In the genomic region with DNA sequence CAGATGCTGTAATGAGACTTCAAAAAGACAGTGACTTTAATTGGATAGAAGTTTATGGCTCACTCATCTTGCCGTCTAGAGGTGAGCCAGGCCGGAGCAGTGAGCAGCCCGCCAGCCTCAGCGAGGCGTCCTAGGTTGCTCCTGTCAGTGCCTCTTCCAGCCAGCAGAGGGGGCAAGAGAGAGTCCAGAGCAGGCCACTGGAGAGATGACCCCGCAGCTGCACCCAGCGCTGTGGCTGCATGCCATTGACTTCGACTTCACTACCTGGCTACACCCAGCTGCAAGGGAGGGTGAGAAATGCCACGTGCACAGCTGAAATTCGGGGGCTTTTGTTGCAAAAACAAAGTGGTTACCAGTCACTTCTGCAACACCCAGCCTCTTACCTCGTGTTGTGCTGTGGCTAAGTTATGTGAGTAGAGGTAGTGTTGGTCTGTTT, we compare ENCODE assay signal across 8 cellular contexts. TPM values are rescaled to one million over a fixed set of nuclear protein-coding genes. Genes with fewer than 3 reads are reported as not detected.
A peak's percentile ranks its signal among the peaks of the same experiment; 100 is the strongest.
DNase-seq lines count a peak whose midpoint lies in the region; ATAC-seq and TF ChIP-seq lines count a peak whose summit lies in the region.

No MANE protein-coding gene starts in this region.

- ATAC-seq in HG03571 (IDR thresholded peaks at IDR 0.05; ENCODE audit: unreplicated experiment) (peak; percentile 96), esophagus mucosa (peak; percentile 97), natural killer cell (peak; percentile 95 to 100 (median 98))
- ATAC-seq in stimulated activated memory B cell treated with anti-CD40 and anti-IgM and Interleukin-4, amounts not matched to agents 10 μg/mL and 1 μg/mL and 100 μg/mL, for 72 hours: peak; percentile 96

- peak; percentile 48 for DNase-seq in DMS153 (lab: John Stamatoyannopoulos, UW)
- peak; percentile 84 for DNase-seq in GM20000 (ENCODE audit: low spot score)
- peak; percentile 35 for DNase-seq in NOMO-1 treated with dmso at 0.1 percent for 144 hours (lab: John Stamatoyannopoulos, UW; ENCODE audit: unreplicated experiment)
- peak; percentile 85 for DNase-seq in activated CD8-positive, alpha-beta memory T cell treated with anti-CD3 and anti-CD28 coated beads, Interleukin-2, amount 50 U/mL, for 48 hours
- peak; percentile 66 for DNase-seq in natural killer cell

- H3K36me3 Mint-ChIP-seq in natural killer cell: peaks cover 6% of the 10 kb centered on the region
- peaks cover 39% of the 10 kb centered on the region for H3K36me3 Mint-ChIP-seq in stimulated activated memory B cell treated with anti-CD40 and anti-IgM and Interleukin-4, amounts not matched to agents 10 μg/mL and 1 μg/mL and 100 μg/mL, for 72 hours

- intact Hi-C loops in natural killer cell (cut with micrococcal nuclease): loop anchor here (1.0 to 2.0 kb wide), 3 partner anchors 43 to 391 kb away; partner anchors contain the start of gene WDR86

- TF ChIP-seq CTCF in GM20000 (IDR thresholded peaks at IDR 0.05; ENCODE audit: extremely low read depth, missing control alignments): peak; percentile 81
- peak; percentile 93 for TF ChIP-seq CTCF in natural killer cell (IDR thresholded peaks at IDR 0.05)

- no peak overlapping the region for H3K27ac Mint-ChIP-seq in natural killer cell
- H3K27ac Mint-ChIP-seq in stimulated activated memory B cell treated with anti-CD40 and anti-IgM and Interleukin-4, amounts not matched to agents 10 μg/mL and 1 μg/mL and 100 μg/mL, for 72 hours: no peak overlapping the region

- H3K4me1 Mint-ChIP-seq in natural killer cell: peaks cover 8 to 17% of the 10 kb centered on the region in 2 donors
- peaks cover 11% of the 10 kb centered on the region for H3K4me1 Mint-ChIP-seq in stimulated activated memory B cell treated with anti-CD40 and anti-IgM and Interleukin-4, amounts not matched to agents 10 μg/mL and 1 μg/mL and 100 μg/mL, for 72 hours

- no peaks in the 10 kb centered on the region for H3K9me3 Mint-ChIP-seq in natural killer cell
- no peaks in the 10 kb centered on the region for H3K9me3 Mint-ChIP-seq in stimulated activated memory B cell treated with anti-CD40 and anti-IgM and Interleukin-4, amounts not matched to agents 10 μg/mL and 1 μg/mL and 100 μg/mL, for 72 hours

- H3K4me3 Mint-ChIP-seq in natural killer cell: no peak overlapping the region
- no peak overlapping the region for H3K4me3 Mint-ChIP-seq in stimulated activated memory B cell treated with anti-CD40 and anti-IgM and Interleukin-4, amounts not matched to agents 10 μg/mL and 1 μg/mL and 100 μg/mL, for 72 hours

- no peaks in the 10 kb centered on the region for H3K27me3 Mint-ChIP-seq in natural killer cell (ENCODE audit: low read depth in 2 of 2)
- H3K27me3 Mint-ChIP-seq in stimulated activated memory B cell treated with anti-CD40 and anti-IgM and Interleukin-4, amounts not matched to agents 10 μg/mL and 1 μg/mL and 100 μg/mL, for 72 hours: no peaks in the 10 kb centered on the region

RNA-seq across cellular contexts. Expression of gene NUB1, which starts 26.5 kb away (rescaled TPM):
- 19.8 TPM for total RNA-seq in esophagus mucosa
- total RNA-seq in natural killer cell: 100 to 1,000 TPM; 110 to 113 (median 111) TPM

RNA-seq across cellular contexts. Expression of gene WDR86, which starts 41.7 kb away (rescaled TPM):
- total RNA-seq in esophagus mucosa (0.48 TPM), natural killer cell (1 to 10 TPM; 1.6 to 4.6 (median 2.1) TPM)

Comparison
In these comparisons a context has a peak if more than half of its experiments do, and no peak if none do; other contexts are left out.
1. Peak in every context shown above with its lines: DNase-seq and ATAC-seq.
2. DNase-seq: peak in every context shown above with its lines; median percentile 85 in activated CD8-positive, alpha-beta memory T cell treated with anti-CD3 and anti-CD28 coated beads, Interleukin-2, amount 50 U/mL, for 48 hours; 84 in GM20000; 66 in natural killer cell; 48 in DMS153; 35 in NOMO-1 treated with dmso at 0.1 percent for 144 hours.